11 cellular contexts compared by ENCODE assay signal in genomic region chr2:167331636-167332232, GRCh38. TPM values are rescaled to one million over a fixed set of nuclear protein-coding genes. Genes with fewer than 3 reads are reported as not detected.
DNase-seq lines count a peak whose midpoint lies in the region; ATAC-seq and TF ChIP-seq lines count a peak whose summit lies in the region.
"Had no signal": no experiment of that assay in that cellular context is flagged by ENCODE, and none has a peak within 500 bp of the region (broad histone marks: within the 10 kb centered on the region; RNA-seq: fewer than 3 reads in every experiment).

No MANE protein-coding gene starts in this region.

- in situ Hi-C loops in brain microvascular endothelial cell (cut with HindIII; ENCODE audit: low pct_ligation_motif_present, low sequenced_read_pairs) = no loop called here

- no peaks in the 10 kb centered on the region for H3K27me3 ChIP-seq in brain microvascular endothelial cell (replicated peaks)

- peak; percentile 40 for ATAC-seq in activated naive CD8-positive, alpha-beta T cell treated with anti-CD3 and anti-CD28 coated beads, Interleukin-2, amount 50 U/mL, for 24 hours
- ATAC-seq in HG03354 (IDR thresholded peaks at IDR 0.05; ENCODE audit: poor library complexity, severe bottlenecking, unreplicated experiment) (peak; percentile 81), T-helper 17 cell (no peak)

- no peaks in the 10 kb centered on the region for H3K36me3 ChIP-seq in brain microvascular endothelial cell (replicated peaks)
- H3K36me3 ChIP-seq: prostate gland had no signal

- no peaks in the 10 kb centered on the region for H3K9me3 ChIP-seq in T-helper 17 cell (ENCODE audit: control insufficient read depth, low read length, poor library complexity, severe bottlenecking)
- H3K9me3 ChIP-seq: prostate gland had no signal

- H3K9me3 Mint-ChIP-seq in activated naive CD8-positive, alpha-beta T cell treated with anti-CD3 and anti-CD28 coated beads, Interleukin-2, amount 50 U/mL, for 24 hours = peaks cover 3% of the 10 kb centered on the region
- no peaks in the 10 kb centered on the region for H3K9me3 Mint-ChIP-seq in activated naive CD8-positive, alpha-beta T cell treated with anti-CD3 and anti-CD28 coated beads for 36 hours
- H3K9me3 Mint-ChIP-seq: activated naive CD8-positive, alpha-beta T cell treated with anti-CD3 and anti-CD28 coated beads, Interleukin-2, amount 10 ng/mL, durations not matched to agents 7 days and 5 days had no signal

- no peak for DNase-seq in activated naive CD8-positive, alpha-beta T cell treated with anti-CD3 and anti-CD28 coated beads, Interleukin-2, amount 50 U/mL, for 24 hours
- DNase-seq in activated naive CD8-positive, alpha-beta T cell treated with anti-CD3 and anti-CD28 coated beads for 36 hours = no peak
- DNase-seq in brain microvascular endothelial cell = no peak
- peak; percentile 34 for DNase-seq in retina
- DNase-seq in stimulated activated CD4-positive, alpha-beta T cell treated with anti-CD3 and anti-CD28 coated beads, Interleukin-2, amount 100 ng/mL, for 24 hours = no peak
- no peak for DNase-seq in SKM-1 treated with dmso at 0.1 percent for 144 hours (lab: John Stamatoyannopoulos, UW; ENCODE audit: unreplicated experiment)
- DNase-seq in T-helper 17 cell = no peak
- DNase-seq: activated naive CD8-positive, alpha-beta T cell treated with anti-CD3 and anti-CD28 coated beads, Interleukin-2, amount 10 ng/mL, durations not matched to agents 7 days and 5 days had no signal

- H3K27me3 Mint-ChIP-seq in activated naive CD8-positive, alpha-beta T cell treated with anti-CD3 and anti-CD28 coated beads, Interleukin-2, amount 50 U/mL, for 24 hours = peaks cover 2% of the 10 kb centered on the region
- H3K27me3 Mint-ChIP-seq in activated naive CD8-positive, alpha-beta T cell treated with anti-CD3 and anti-CD28 coated beads for 36 hours = peaks cover 4% of the 10 kb centered on the region
- H3K27me3 Mint-ChIP-seq in T-helper 17 cell = no peaks in the 10 kb centered on the region
- H3K27me3 Mint-ChIP-seq: activated naive CD8-positive, alpha-beta T cell treated with anti-CD3 and anti-CD28 coated beads, Interleukin-2, amount 10 ng/mL, durations not matched to agents 7 days and 5 days had no signal

- H3K4me3 ChIP-seq in brain microvascular endothelial cell (ENCODE audit: low read depth, low read length) = no peak overlapping the region
- H3K4me3 ChIP-seq: prostate gland had no signal

- H3K27ac Mint-ChIP-seq in activated naive CD8-positive, alpha-beta T cell treated with anti-CD3 and anti-CD28 coated beads, Interleukin-2, amount 50 U/mL, for 24 hours = no peak overlapping the region
- H3K27ac Mint-ChIP-seq in activated naive CD8-positive, alpha-beta T cell treated with anti-CD3 and anti-CD28 coated beads for 36 hours = no peak overlapping the region
- no peak overlapping the region for H3K27ac Mint-ChIP-seq in T-helper 17 cell
- H3K27ac Mint-ChIP-seq: activated naive CD8-positive, alpha-beta T cell treated with anti-CD3 and anti-CD28 coated beads, Interleukin-2, amount 10 ng/mL, durations not matched to agents 7 days and 5 days had no signal

- TF ChIP-seq CTCF in brain microvascular endothelial cell (IDR thresholded peaks at IDR 0.05; ENCODE audit: low read depth, low read length, missing control alignments) = peak; percentile 55

- H3K27ac ChIP-seq in brain microvascular endothelial cell = no peak overlapping the region
- H3K27ac ChIP-seq: prostate gland had no signal

- H3K4me3 Mint-ChIP-seq in activated naive CD8-positive, alpha-beta T cell treated with anti-CD3 and anti-CD28 coated beads, Interleukin-2, amount 50 U/mL, for 24 hours = no peak overlapping the region
- H3K4me3 Mint-ChIP-seq in activated naive CD8-positive, alpha-beta T cell treated with anti-CD3 and anti-CD28 coated beads for 36 hours = no peak overlapping the region
- no peak overlapping the region for H3K4me3 Mint-ChIP-seq in T-helper 17 cell
- H3K4me3 Mint-ChIP-seq: activated naive CD8-positive, alpha-beta T cell treated with anti-CD3 and anti-CD28 coated beads, Interleukin-2, amount 10 ng/mL, durations not matched to agents 7 days and 5 days had no signal

- no peaks in the 10 kb centered on the region for H3K4me1 Mint-ChIP-seq in activated naive CD8-positive, alpha-beta T cell treated with anti-CD3 and anti-CD28 coated beads, Interleukin-2, amount 50 U/mL, for 24 hours
- H3K4me1 Mint-ChIP-seq in activated naive CD8-positive, alpha-beta T cell treated with anti-CD3 and anti-CD28 coated beads for 36 hours = no peaks in the 10 kb centered on the region
- H3K4me1 Mint-ChIP-seq in T-helper 17 cell = no peaks in the 10 kb centered on the region
- H3K4me1 Mint-ChIP-seq: activated naive CD8-positive, alpha-beta T cell treated with anti-CD3 and anti-CD28 coated beads, Interleukin-2, amount 10 ng/mL, durations not matched to agents 7 days and 5 days had no signal

- H3K36me3 Mint-ChIP-seq in activated naive CD8-positive, alpha-beta T cell treated with anti-CD3 and anti-CD28 coated beads, Interleukin-2, amount 50 U/mL, for 24 hours (ENCODE audit: low read depth) = no peaks in the 10 kb centered on the region
- H3K36me3 Mint-ChIP-seq in activated naive CD8-positive, alpha-beta T cell treated with anti-CD3 and anti-CD28 coated beads for 36 hours = no peaks in the 10 kb centered on the region
- H3K36me3 Mint-ChIP-seq in T-helper 17 cell (ENCODE audit: low read depth) = no peaks in the 10 kb centered on the region
- H3K36me3 Mint-ChIP-seq: activated naive CD8-positive, alpha-beta T cell treated with anti-CD3 and anti-CD28 coated beads, Interleukin-2, amount 10 ng/mL, durations not matched to agents 7 days and 5 days had no signal

RNA-seq across cellular contexts. Expression of gene B3GALT1, which starts 38.9 kb away (rescaled TPM):
- total RNA-seq in activated naive CD8-positive, alpha-beta T cell treated with anti-CD3 and anti-CD28 coated beads for 36 hours = not detected
- total RNA-seq in T-helper 17 cell = not detected
- total RNA-seq: activated naive CD8-positive, alpha-beta T cell treated with anti-CD3 and anti-CD28 coated beads, Interleukin-2, amount 10 ng/mL, durations not matched to agents 7 days and 5 days; T-helper 2 cell treated with Interferon-gamma antibody and Interleukin-4, amounts not matched to agents 100 ng/mL and 5 ng/mL, for 36 hours had no signal
